Comparison of ENCODE assay signal across 2 cellular contexts in genomic region chr9:127122176-127123151, GRCh38.
TF ChIP-seq lines count a peak whose summit lies in the region.

A gene with protein sequence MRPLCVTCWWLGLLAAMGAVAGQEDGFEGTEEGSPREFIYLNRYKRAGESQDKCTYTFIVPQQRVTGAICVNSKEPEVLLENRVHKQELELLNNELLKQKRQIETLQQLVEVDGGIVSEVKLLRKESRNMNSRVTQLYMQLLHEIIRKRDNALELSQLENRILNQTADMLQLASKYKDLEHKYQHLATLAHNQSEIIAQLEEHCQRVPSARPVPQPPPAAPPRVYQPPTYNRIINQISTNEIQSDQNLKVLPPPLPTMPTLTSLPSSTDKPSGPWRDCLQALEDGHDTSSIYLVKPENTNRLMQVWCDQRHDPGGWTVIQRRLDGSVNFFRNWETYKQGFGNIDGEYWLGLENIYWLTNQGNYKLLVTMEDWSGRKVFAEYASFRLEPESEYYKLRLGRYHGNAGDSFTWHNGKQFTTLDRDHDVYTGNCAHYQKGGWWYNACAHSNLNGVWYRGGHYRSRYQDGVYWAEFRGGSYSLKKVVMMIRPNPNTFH (minus strand): TSS chr9:127122635. CDS start chr9:127108731, 13,904 bp downstream.

TF ChIP-seq in HEK293, 187 proteins besides CTCF, POLR2A, EP300 and RAD21 (continued from another document and continues in another):
- TF ChIP-seq, protein P1, sequence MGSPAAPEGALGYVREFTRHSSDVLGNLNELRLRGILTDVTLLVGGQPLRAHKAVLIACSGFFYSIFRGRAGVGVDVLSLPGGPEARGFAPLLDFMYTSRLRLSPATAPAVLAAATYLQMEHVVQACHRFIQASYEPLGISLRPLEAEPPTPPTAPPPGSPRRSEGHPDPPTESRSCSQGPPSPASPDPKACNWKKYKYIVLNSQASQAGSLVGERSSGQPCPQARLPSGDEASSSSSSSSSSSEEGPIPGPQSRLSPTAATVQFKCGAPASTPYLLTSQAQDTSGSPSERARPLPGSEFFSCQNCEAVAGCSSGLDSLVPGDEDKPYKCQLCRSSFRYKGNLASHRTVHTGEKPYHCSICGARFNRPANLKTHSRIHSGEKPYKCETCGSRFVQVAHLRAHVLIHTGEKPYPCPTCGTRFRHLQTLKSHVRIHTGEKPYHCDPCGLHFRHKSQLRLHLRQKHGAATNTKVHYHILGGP (tag by site-specific recombination; IDR thresholded peaks at IDR 0.05) = no peak
- TF ChIP-seq ZNF707 (tag by site-specific recombination; IDR thresholded peaks at IDR 0.05) (no peak), ZNF514 (tag by site-specific recombination; IDR thresholded peaks at IDR 0.05) (no peak), KLF7 (tag by site-specific recombination; IDR thresholded peaks at IDR 0.05; ENCODE audit: borderline replicate concordance) (no peak), KLF10 (tag by site-specific recombination; IDR thresholded peaks at IDR 0.05) (no peak), AEBP2 (tag by site-specific recombination; IDR thresholded peaks at IDR 0.05; ENCODE audit: borderline replicate concordance) (no peak), ZIC2 (tag by site-specific recombination; IDR thresholded peaks at IDR 0.05) (peak; percentile 98), ZNF48 (tag by site-specific recombination; IDR thresholded peaks at IDR 0.05) (no peak), HOXA7 (CRISPR knock-in tag; IDR thresholded peaks at IDR 0.05; ENCODE audit: borderline replicate concordance) (no peak), ZNF792 (tag by site-specific recombination; IDR thresholded peaks at IDR 0.05) (no peak), ZNF133 (tag by site-specific recombination; IDR thresholded peaks at IDR 0.05) (no peak), ZNF510 (tag by site-specific recombination; IDR thresholded peaks at IDR 0.05; ENCODE audit: insufficient replicate concordance) (no peak), ZNF341 (tag by site-specific recombination; IDR thresholded peaks at IDR 0.05; ENCODE audit: low read depth) (peak; percentile 15; the same call in 1 of the 2 replicates), ZNF530 (tag by site-specific recombination; IDR thresholded peaks at IDR 0.05; ENCODE audit: low read depth) (no peak), ZNF423 (tag by site-specific recombination; IDR thresholded peaks at IDR 0.05) (no peak), ZNF558 (tag by site-specific recombination; IDR thresholded peaks at IDR 0.05) (no peak), OVOL3 (tag by site-specific recombination; IDR thresholded peaks at IDR 0.05) (no peak), ZNF398 (tag by site-specific recombination; IDR thresholded peaks at IDR 0.05) (peak; percentile 38; the same call in 1 of the 2 replicates)
- TF ChIP-seq, protein P2, sequence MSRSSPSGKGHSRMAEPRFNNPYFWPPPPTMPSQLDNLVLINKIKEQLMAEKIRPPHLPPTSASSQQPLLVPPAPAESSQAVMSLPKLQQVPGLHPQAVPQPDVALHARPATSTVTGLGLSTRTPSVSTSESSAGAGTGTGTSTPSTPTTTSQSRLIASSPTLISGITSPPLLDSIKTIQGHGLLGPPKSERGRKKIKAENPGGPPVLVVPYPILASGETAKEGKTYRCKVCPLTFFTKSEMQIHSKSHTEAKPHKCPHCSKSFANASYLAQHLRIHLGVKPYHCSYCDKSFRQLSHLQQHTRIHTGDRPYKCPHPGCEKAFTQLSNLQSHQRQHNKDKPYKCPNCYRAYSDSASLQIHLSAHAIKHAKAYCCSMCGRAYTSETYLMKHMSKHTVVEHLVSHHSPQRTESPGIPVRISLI (tag by site-specific recombination; IDR thresholded peaks at IDR 0.05) = no peak
- TF ChIP-seq, protein P3, sequence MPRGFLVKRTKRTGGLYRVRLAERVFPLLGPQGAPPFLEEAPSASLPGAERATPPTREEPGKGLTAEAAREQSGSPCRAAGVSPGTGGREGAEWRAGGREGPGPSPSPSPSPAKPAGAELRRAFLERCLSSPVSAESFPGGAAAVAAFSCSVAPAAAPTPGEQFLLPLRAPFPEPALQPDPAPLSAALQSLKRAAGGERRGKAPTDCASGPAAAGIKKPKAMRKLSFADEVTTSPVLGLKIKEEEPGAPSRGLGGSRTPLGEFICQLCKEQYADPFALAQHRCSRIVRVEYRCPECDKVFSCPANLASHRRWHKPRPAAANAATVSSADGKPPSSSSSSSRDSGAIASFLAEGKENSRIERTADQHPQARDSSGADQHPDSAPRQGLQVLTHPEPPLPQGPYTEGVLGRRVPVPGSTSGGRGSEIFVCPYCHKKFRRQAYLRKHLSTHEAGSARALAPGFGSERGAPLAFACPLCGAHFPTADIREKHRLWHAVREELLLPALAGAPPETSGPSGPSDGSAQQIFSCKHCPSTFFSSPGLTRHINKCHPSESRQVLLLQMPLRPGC (tag by site-specific recombination; IDR thresholded peaks at IDR 0.05) = no peak
- TF ChIP-seq, protein P4, sequence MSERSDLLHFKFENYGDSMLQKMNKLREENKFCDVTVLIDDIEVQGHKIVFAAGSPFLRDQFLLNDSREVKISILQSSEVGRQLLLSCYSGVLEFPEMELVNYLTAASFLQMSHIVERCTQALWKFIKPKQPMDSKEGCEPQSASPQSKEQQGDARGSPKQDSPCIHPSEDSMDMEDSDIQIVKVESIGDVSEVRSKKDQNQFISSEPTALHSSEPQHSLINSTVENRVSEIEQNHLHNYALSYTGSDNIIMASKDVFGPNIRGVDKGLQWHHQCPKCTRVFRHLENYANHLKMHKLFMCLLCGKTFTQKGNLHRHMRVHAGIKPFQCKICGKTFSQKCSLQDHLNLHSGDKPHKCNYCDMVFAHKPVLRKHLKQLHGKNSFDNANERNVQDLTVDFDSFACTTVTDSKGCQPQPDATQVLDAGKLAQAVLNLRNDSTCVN (tag by site-specific recombination; optimal IDR thresholded peaks at IDR 0.05) = peak; percentile 33

TF ChIP-seq in HepG2, 621 proteins besides CTCF, POLR2A, EP300 and RAD21 (continued from another document and continues in another):
- peak; percentile 54; the same call in 1 of the 2 replicates for TF ChIP-seq GABPB1 (CRISPR knock-in tag; IDR thresholded peaks at IDR 0.05)
- no peak for TF ChIP-seq SIX4 (CRISPR knock-in tag; IDR thresholded peaks at IDR 0.05)
- no peak for TF ChIP-seq KDM5A (IDR thresholded peaks at IDR 0.05; ENCODE audit: borderline replicate concordance, low read length)
- no peak for TF ChIP-seq KIAA2018 (CRISPR knock-in tag; IDR thresholded peaks at IDR 0.05; ENCODE audit: borderline replicate concordance)
- no peak for TF ChIP-seq ZFP36 (IDR thresholded peaks at IDR 0.05; ENCODE audit: borderline replicate concordance, low read depth, low read length, partially characterized antibody)
- TF ChIP-seq NFIB (CRISPR knock-in tag; IDR thresholded peaks at IDR 0.05; ENCODE audit: borderline replicate concordance) = 0 out of 2 replicates have a peak, but pooled peaks have one; percentile 65
- peak; percentile 70; the same call in 1 of the 2 replicates for TF ChIP-seq HNRNPL (IDR thresholded peaks at IDR 0.05; ENCODE audit: low read depth, low read length)
- TF ChIP-seq SUZ12 (IDR thresholded peaks at IDR 0.05; ENCODE audit: low read depth, low read length) = no peak
- no peak for TF ChIP-seq FIP1L1 (IDR thresholded peaks at IDR 0.05; ENCODE audit: borderline replicate concordance, insufficient read depth, low read depth, low read length)
- TF ChIP-seq SRSF9 (IDR thresholded peaks at IDR 0.05; ENCODE audit: borderline replicate concordance, insufficient read depth, low read depth, low read length, poor library complexity, severe bottlenecking) = no peak
- TF ChIP-seq GTF2F1 (IDR thresholded peaks at IDR 0.05; ENCODE audit: low read length) = no peak
- TF ChIP-seq, protein P5, sequence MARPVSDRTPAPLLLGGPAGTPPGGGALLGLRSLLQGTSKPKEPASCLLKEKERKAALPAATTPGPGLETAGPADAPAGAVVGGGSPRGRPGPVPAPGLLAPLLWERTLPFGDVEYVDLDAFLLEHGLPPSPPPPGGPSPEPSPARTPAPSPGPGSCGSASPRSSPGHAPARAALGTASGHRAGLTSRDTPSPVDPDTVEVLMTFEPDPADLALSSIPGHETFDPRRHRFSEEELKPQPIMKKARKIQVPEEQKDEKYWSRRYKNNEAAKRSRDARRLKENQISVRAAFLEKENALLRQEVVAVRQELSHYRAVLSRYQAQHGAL (CRISPR knock-in tag; IDR thresholded peaks at IDR 0.05; ENCODE audit: not compliant biosample characterization) = no peak
- TF ChIP-seq ZFY (CRISPR knock-in tag; IDR thresholded peaks at IDR 0.05) = no peak
- TF ChIP-seq BHLHE40 (IDR thresholded peaks at IDR 0.05; ENCODE audit: low read length) = peak; percentile 71
- peak; percentile 32; the same call in 1 of the 2 replicates for TF ChIP-seq POLR2AphosphoS5 (IDR thresholded peaks at IDR 0.05; ENCODE audit: low read depth, low read length)
- TF ChIP-seq ZBTB10 (CRISPR knock-in tag; IDR thresholded peaks at IDR 0.05; ENCODE audit: borderline replicate concordance) = no peak
- no peak for TF ChIP-seq MEF2D (CRISPR knock-in tag; IDR thresholded peaks at IDR 0.05)
- TF ChIP-seq PHF21A (CRISPR knock-in tag; IDR thresholded peaks at IDR 0.05) = peak; percentile 21; the same call in 1 of the 2 replicates
- TF ChIP-seq RBFOX2 (IDR thresholded peaks at IDR 0.05; ENCODE audit: low read depth, low read length) = no peak
- TF ChIP-seq ARID3A (IDR thresholded peaks at IDR 0.05; ENCODE audit: low read depth, low read length) = no peak
- peak; percentile 72 for TF ChIP-seq MAX (IDR thresholded peaks at IDR 0.05)
- TF ChIP-seq SRSF4 (IDR thresholded peaks at IDR 0.05; ENCODE audit: low read depth, low read length, poor library complexity, severe bottlenecking) = no peak
